Comparison of ENCODE assay signal across 16 cellular contexts in genomic region chr1:41500781-41501518, GRCh38. TPM values are rescaled to one million over a fixed set of nuclear protein-coding genes. Genes with fewer than 3 reads are reported as not detected.
DNase-seq lines count a peak whose midpoint lies in the region; ATAC-seq, FAIRE-seq and TF ChIP-seq lines count a peak whose summit lies in the region.
"Had no signal": no experiment of that assay in that cellular context is flagged by ENCODE, and none has a peak within 500 bp of the region (broad histone marks: within the 10 kb centered on the region; RNA-seq: fewer than 3 reads in every experiment).

No MANE protein-coding gene starts in this region.

- no peaks in the 10 kb centered on the region for H3K27me3 ChIP-seq in Peyer's patch
- H3K27me3 ChIP-seq in esophagus squamous epithelium: peaks cover 0 to 11% (median 0%) of the 10 kb centered on the region in 4 donors
- H3K27me3 ChIP-seq in pancreas: no peaks in the 10 kb centered on the region
- no peaks in the 10 kb centered on the region for H3K27me3 ChIP-seq in effector memory CD4-positive, alpha-beta T cell (replicated peaks; ENCODE audit: control insufficient read depth, insufficient read depth, low read length, poor library complexity, severe bottlenecking)
- H3K27me3 ChIP-seq: BE2C had no signal

- H3K4me1 ChIP-seq in Peyer's patch (peaks cover 3 to 59% (median 12%) of the 10 kb centered on the region in 4 donors), esophagus squamous epithelium (peaks cover 35 to 67% (median 44%) of the 10 kb centered on the region in 3 donors), pancreas (peaks cover 20 to 36% (median 25%) of the 10 kb centered on the region in 3 donors)
- H3K4me1 ChIP-seq in effector memory CD4-positive, alpha-beta T cell (ENCODE audit: control insufficient read depth, insufficient read depth, low read length, poor library complexity, severe bottlenecking): peaks cover 2% of the 10 kb centered on the region

- TF ChIP-seq POLR2A in Peyer's patch (IDR thresholded peaks at IDR 0.05) (no peak), esophagus squamous epithelium (IDR thresholded peaks at IDR 0.05) (no peak)

- TF ChIP-seq CTCF in Peyer's patch (IDR thresholded peaks at IDR 0.05) (no peak), esophagus squamous epithelium (IDR thresholded peaks at IDR 0.05) (no peak), pancreas (IDR thresholded peaks at IDR 0.05) (no peak)

- H3K36me3 ChIP-seq in Peyer's patch (no peaks in the 10 kb centered on the region), esophagus squamous epithelium (no peaks in the 10 kb centered on the region), pancreas (no peaks in the 10 kb centered on the region)
- H3K36me3 ChIP-seq in effector memory CD4-positive, alpha-beta T cell (ENCODE audit: control insufficient read depth, insufficient read depth, low read length): no peaks in the 10 kb centered on the region
- H3K36me3 ChIP-seq: BE2C had no signal

- H3K9me3 ChIP-seq in Peyer's patch (no peaks in the 10 kb centered on the region), esophagus squamous epithelium (no peaks in the 10 kb centered on the region), pancreas (no peaks in the 10 kb centered on the region)
- no peaks in the 10 kb centered on the region for H3K9me3 ChIP-seq in effector memory CD4-positive, alpha-beta T cell (ENCODE audit: control insufficient read depth, low read length)
- H3K9me3 ChIP-seq: BE2C had no signal

- H3K27ac ChIP-seq in Peyer's patch: peak overlapping the region in 3 of 4 donors; percentile 63 to 84 (median 74)
- H3K27ac ChIP-seq in esophagus squamous epithelium: peak overlapping the region; percentile 72 to 91 (median 81)
- H3K27ac ChIP-seq in pancreas: peak overlapping the region; percentile 63 to 84 (median 74)
- no peak overlapping the region for H3K27ac ChIP-seq in effector memory CD4-positive, alpha-beta T cell (ENCODE audit: insufficient read depth, low read length, poor library complexity, severe bottlenecking)

- peak; percentile 75 for DNase-seq in A172 (ENCODE audit: low spot score)
- no peak for DNase-seq in Peyer's patch
- no peak for DNase-seq in esophagus squamous epithelium (lab: John Stamatoyannopoulos, UW)
- no peak for DNase-seq in pancreas
- DNase-seq in stimulated activated CD4-positive, alpha-beta T cell treated with anti-CD3 and anti-CD28 coated beads, Interleukin-2, amount 100 ng/mL, for 48 hours: no peak
- DNase-seq in NOMO-1 (lab: John Stamatoyannopoulos, UW; ENCODE audit: unreplicated experiment in 2 of 2): no peak
- no peak for DNase-seq in effector memory CD4-positive, alpha-beta T cell
- DNase-seq: activated CD4-positive, alpha-beta T cell treated with anti-CD3 and anti-CD28 coated beads, Interleukin-2, amount 50 U/mL, for 48 hours; activated gamma-delta T cell treated with Interleukin-2 at 50 U/mL for 16 hours; BE2C; foreskin fibroblast; NCI-H1092 treated with DMSO at 0.1 percent for 48 hours; T-helper 1 cell had no signal

- no peak for FAIRE-seq in pancreas (lab: Jason Lieb, UNC)
- FAIRE-seq: colon had no signal

- H3K4me3 ChIP-seq in Peyer's patch (no peak overlapping the region), esophagus squamous epithelium (no peak overlapping the region), pancreas (no peak overlapping the region)
- H3K4me3 ChIP-seq in effector memory CD4-positive, alpha-beta T cell (ENCODE audit: insufficient read depth, low read depth, low read length, poor library complexity, severe bottlenecking): no peak overlapping the region

- WGBS in esophagus squamous epithelium, 2 donors: 71 to 79% methylated on average over 4 of the region's 7 CpGs
- WGBS in pancreas, 2 donors: 55 to 58% methylated on average over 7 of the region's 7 CpGs

- no peak for ATAC-seq in pancreas
- ATAC-seq in GM21717 (IDR thresholded peaks at IDR 0.05; ENCODE audit: unreplicated experiment): no peak

- intact Hi-C loops in esophagus squamous epithelium (cut with DNase I) (no loop called here), pancreas (cut with DNase I) (no loop called here)

RNA-seq across cellular contexts. Expression of gene EDN2, which starts 16.5 kb away (rescaled TPM):
- 1.3 and 2.6 TPM in 2 replicates for total RNA-seq in A172 (2014; rRNA removed; shearing (Covaris generic))
- total RNA-seq in Peyer's patch: 10 to 100 TPM in 3 of 4 donors, not detected in 1; 43.2 to 75.0 (median 49.1) TPM
- total RNA-seq in esophagus squamous epithelium: 10 to 100 TPM in 1 of 4 donors, 1 to 10 TPM in 2, under 1 TPM in 1; 0.35 to 18.3 (median 1.4) TPM
- total RNA-seq in pancreas: 1 to 10 TPM; 1.2 to 3.0 (median 1.6) TPM
- 1 to 10 TPM; 2.9 to 8.3 TPM for polyA plus RNA-seq in pancreas
- total RNA-seq: posterior vena cava had no signal
